In the genomic region with DNA sequence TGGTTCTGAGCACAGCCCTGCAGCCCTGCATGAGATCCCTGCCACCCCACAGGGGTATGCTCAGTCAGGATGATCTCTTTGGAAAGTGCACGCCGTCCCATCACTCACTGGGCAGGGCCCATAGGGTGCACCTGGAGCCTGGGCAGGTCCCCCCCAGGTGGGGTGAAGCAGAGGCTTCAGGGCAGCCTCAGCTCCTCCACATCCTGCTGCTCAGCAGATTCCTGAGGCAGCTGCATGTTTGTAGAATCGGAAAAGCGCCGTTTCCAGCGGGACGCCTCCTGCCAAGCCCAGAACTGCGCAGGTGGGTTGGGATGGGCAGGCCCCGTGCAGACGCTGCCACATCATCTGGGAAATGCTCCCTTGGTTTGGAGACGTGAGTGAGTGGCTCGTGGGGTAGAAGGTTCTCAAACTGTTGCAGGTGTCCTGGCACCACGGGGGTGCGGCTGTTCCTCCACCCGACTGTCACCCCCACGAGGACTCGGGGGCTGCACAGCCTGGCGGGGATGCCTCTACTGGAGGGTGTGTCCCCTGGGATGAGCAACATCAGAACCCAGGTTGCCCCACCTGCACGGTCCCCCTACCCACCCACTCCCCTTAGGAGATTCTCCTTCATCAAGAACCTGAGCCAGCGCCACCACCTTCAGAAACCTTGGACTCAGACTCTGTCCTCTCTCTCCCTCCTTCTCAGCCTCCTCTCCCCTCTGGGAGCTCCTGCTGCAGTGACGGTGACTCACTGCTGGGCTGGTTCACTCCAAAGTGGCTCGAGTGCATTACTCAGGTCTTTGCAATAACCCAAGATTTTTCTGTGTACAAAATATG, we compare ENCODE assay signal across 16 cellular contexts.
DNase-seq lines count a peak whose midpoint lies in the region; TF ChIP-seq lines count a peak whose summit lies in the region.
"Had no signal": no experiment of that assay in that cellular context is flagged by ENCODE, and none has a peak within 500 bp of the region (broad histone marks: within the 10 kb centered on the region; RNA-seq: fewer than 3 reads in every experiment).

No MANE protein-coding gene starts in this region.

- H2BK12ac ChIP-seq in mesenchymal stem cell (ENCODE audit: low read length in 2 of 2): no peak overlapping the region

- no peak overlapping the region for H2AK5ac ChIP-seq in mesenchymal stem cell (ENCODE audit: low read length, severe bottlenecking)

- H3K9me3 Mint-ChIP-seq in activated T-cell treated with anti-CD3 and anti-CD28 coated beads, Interleukin-2, amount 50 U/mL, for 24 hours: no peaks in the 10 kb centered on the region
- H3K9me3 Mint-ChIP-seq: memory B cell, nephron had no signal

- no peak overlapping the region for H3K9ac ChIP-seq in mesenchymal stem cell (ENCODE audit: low read length)
- no peak overlapping the region for H3K9ac ChIP-seq in SK-N-SH
- H3K9ac ChIP-seq: BLaER1 treated with 17β-estradiol and CSF1 and Interleukin-3, amounts not matched to agents 10 nM and 100 nM had no signal

- no peak for TF ChIP-seq CTCF in AG09309 (IDR thresholded peaks at IDR 0.05; ENCODE audit: control insufficient read depth, insufficient read depth, low read depth, low read length, missing control alignments)
- no peak for TF ChIP-seq CTCF in SK-N-SH (IDR thresholded peaks at IDR 0.05)

- TF ChIP-seq RAD21 in SK-N-SH (IDR thresholded peaks at IDR 0.05; ENCODE audit: low read length): no peak

- H3K4me3 ChIP-seq in AG09309 (ENCODE audit: control insufficient read depth, low read depth, low read length): no peak overlapping the region
- no peak overlapping the region for H3K4me3 ChIP-seq in mesenchymal stem cell (ENCODE audit: insufficient read depth in 1 of 2, low read depth in 1 of 2, low read length in 2 of 2)
- H3K4me3 ChIP-seq in SK-N-SH (ENCODE audit: low read depth in 2 of 2, low read length in 1 of 2): no peak overlapping the region
- H3K4me3 ChIP-seq: BLaER1 treated with 17β-estradiol and CSF1 and Interleukin-3, amounts not matched to agents 10 nM and 100 nM; body of pancreas had no signal

- H3K27me3 ChIP-seq in mesenchymal stem cell (ENCODE audit: control insufficient read depth in 1 of 2, insufficient read depth in 1 of 2, low read length in 2 of 2) (peaks cover 30 to 41% of the 10 kb centered on the region in 2 experiments), SK-N-SH (ENCODE audit: insufficient read depth) (no peaks in the 10 kb centered on the region)
- H3K27me3 ChIP-seq: body of pancreas had no signal

- no peak overlapping the region for H2BK5ac ChIP-seq in mesenchymal stem cell (ENCODE audit: low read depth, low read length, poor library complexity, severe bottlenecking)

- no peak overlapping the region for H3K23ac ChIP-seq in mesenchymal stem cell (ENCODE audit: low read length in 2 of 2)

- H3K36me3 ChIP-seq in mesenchymal stem cell (ENCODE audit: control insufficient read depth in 1 of 2, insufficient read depth in 2 of 2, low read depth in 1 of 2, low read length in 2 of 2) (no peaks in the 10 kb centered on the region), SK-N-SH (replicated peaks in 1 of 2; ENCODE audit: control insufficient read depth in 1 of 2, insufficient read depth in 2 of 2, low read length in 1 of 2) (no peaks in the 10 kb centered on the region)
- H3K36me3 ChIP-seq: BLaER1 treated with 17β-estradiol and CSF1 and Interleukin-3, amounts not matched to agents 10 nM and 100 nM had no signal

- no peaks in the 10 kb centered on the region for H3K79me2 ChIP-seq in SK-N-SH (ENCODE audit: insufficient read depth)

- H3K4me3 Mint-ChIP-seq in activated T-cell treated with anti-CD3 and anti-CD28 coated beads, Interleukin-2, amount 50 U/mL, for 24 hours: no peak overlapping the region
- H3K4me3 Mint-ChIP-seq: memory B cell, nephron had no signal

- H3K79me1 ChIP-seq in mesenchymal stem cell (replicated peaks; ENCODE audit: low read length, poor library complexity, severe bottlenecking): no peaks in the 10 kb centered on the region

- no peak overlapping the region for H4K91ac ChIP-seq in mesenchymal stem cell (ENCODE audit: low read length)

- no peak overlapping the region for H2AFZ ChIP-seq in mesenchymal stem cell (ENCODE audit: low read depth, low read length)
- H2AFZ ChIP-seq in SK-N-SH (ENCODE audit: low read depth): no peak overlapping the region

- no peak overlapping the region for H3K4ac ChIP-seq in mesenchymal stem cell (ENCODE audit: low read depth in 1 of 2, low read length in 2 of 2)

- no peak overlapping the region for H3K27ac Mint-ChIP-seq in activated T-cell treated with anti-CD3 and anti-CD28 coated beads, Interleukin-2, amount 50 U/mL, for 24 hours
- H3K27ac Mint-ChIP-seq: memory B cell, nephron had no signal

- no peak overlapping the region for H3K18ac ChIP-seq in mesenchymal stem cell (ENCODE audit: low read depth in 1 of 2, low read length in 2 of 2)

- no peaks in the 10 kb centered on the region for H3K36me3 Mint-ChIP-seq in activated T-cell treated with anti-CD3 and anti-CD28 coated beads, Interleukin-2, amount 50 U/mL, for 24 hours (ENCODE audit: low read depth)
- H3K36me3 Mint-ChIP-seq: memory B cell had no signal

- H3K9me3 ChIP-seq in mesenchymal stem cell (ENCODE audit: control insufficient read depth, low read length): no peaks in the 10 kb centered on the region
- H3K9me3 ChIP-seq in SK-N-SH: no peaks in the 10 kb centered on the region
- H3K9me3 ChIP-seq: body of pancreas had no signal

- no peak for TF ChIP-seq EP300 in SK-N-SH (IDR thresholded peaks at IDR 0.05; ENCODE audit: borderline replicate concordance in 1 of 2, low read depth in 1 of 2, low read length in 1 of 2)

- no peaks in the 10 kb centered on the region for H3K4me1 Mint-ChIP-seq in activated T-cell treated with anti-CD3 and anti-CD28 coated beads, Interleukin-2, amount 50 U/mL, for 24 hours (ENCODE audit: low read depth)
- H3K4me1 Mint-ChIP-seq: memory B cell had no signal

- peaks cover 7% of the 10 kb centered on the region for H3K27me3 Mint-ChIP-seq in activated T-cell treated with anti-CD3 and anti-CD28 coated beads, Interleukin-2, amount 50 U/mL, for 24 hours

- no peak overlapping the region for H2BK120ac ChIP-seq in mesenchymal stem cell (ENCODE audit: low read depth, low read length)

- H3K27ac ChIP-seq in mesenchymal stem cell (ENCODE audit: low read length, poor library complexity, severe bottlenecking) (no peak overlapping the region), SK-N-SH (ENCODE audit: low read depth in 2 of 2, low read length in 1 of 2) (no peak overlapping the region)
- H3K27ac ChIP-seq: BLaER1 treated with 17β-estradiol and CSF1 and Interleukin-3, amounts not matched to agents 10 nM and 100 nM; body of pancreas had no signal

- H2BK15ac ChIP-seq in mesenchymal stem cell (ENCODE audit: low read depth, poor library complexity, severe bottlenecking): no peak overlapping the region

- H4K20me1 ChIP-seq in SK-N-SH (ENCODE audit: insufficient read depth): no peaks in the 10 kb centered on the region

- POLR2A ChIA-PET in SK-N-SH (lab: Yijun Ruan, JAX): no interaction called here

- 84% methylated on average over 22 of the region's 22 CpGs for WGBS in mesenchymal stem cell
- 52% methylated on average over 9 of the region's 22 CpGs for WGBS in SK-N-SH (ENCODE audit: low lambda C conversion rate)

- H3F3A ChIP-seq in SK-N-SH (replicated peaks; ENCODE audit: insufficient read depth): no peaks in the 10 kb centered on the region

- no peaks in the 10 kb centered on the region for H3K9me2 ChIP-seq in SK-N-SH

- H3K4me1 ChIP-seq in mesenchymal stem cell (ENCODE audit: control insufficient read depth, insufficient read depth, low read depth, low read length) (peaks cover 13% of the 10 kb centered on the region), SK-N-SH (ENCODE audit: control insufficient read depth in 1 of 2, insufficient read depth in 2 of 2, low read depth in 1 of 2, low read length in 1 of 2) (no peaks in the 10 kb centered on the region)
- H3K4me1 ChIP-seq: body of pancreas had no signal

- CTCF ChIA-PET in SK-N-SH (lab: Yijun Ruan, JAX): no interaction called here

- no peak overlapping the region for H4K8ac ChIP-seq in mesenchymal stem cell (ENCODE audit: low read length)

- H3K14ac ChIP-seq in mesenchymal stem cell (ENCODE audit: low read length in 2 of 2): no peak overlapping the region

- DNase-seq in AG09309 (ENCODE audit: low read depth) (peak; percentile 10), HS-5 (ENCODE audit: low read depth) (peak; percentile 61), astrocyte of the hippocampus (ENCODE audit: low read depth, low spot score) (peak; percentile 86), mesenchymal stem cell (peak; percentile 63), SK-N-SH (no peak), NCI-H1930 (lab: John Stamatoyannopoulos, UW) (no peak), NCI-H1694 treated with DMSO at 0.1 percent for 48 hours (lab: John Stamatoyannopoulos, UW) (no peak)
- no peak for DNase-seq in activated T-cell treated with anti-CD3 and anti-CD28 coated beads, Interleukin-2, amount 50 U/mL, for 24 hours
- DNase-seq: body of pancreas; effector CD4-positive, alpha-beta T cell; NCI-H1092 treated with DMSO at 0.1 percent for 48 hours; NCI-H2227 treated with DMSO at 0.1 percent for 48 hours; stimulated activated CD4-positive, alpha-beta T cell treated with anti-CD3 and anti-CD28 coated beads, Interleukin-2, amount 100 ng/mL, for 48 hours had no signal

- no peak overlapping the region for H3K4me2 ChIP-seq in mesenchymal stem cell (ENCODE audit: low read length, poor library complexity, severe bottlenecking)
- H3K4me2 ChIP-seq in SK-N-SH: no peak overlapping the region

TF ChIP-seq in SK-N-SH, 30 proteins besides CTCF, POLR2A, EP300 and RAD21 (continues in another document):
- TF ChIP-seq MXI1 (IDR thresholded peaks at IDR 0.05; ENCODE audit: low read depth, low read length) (no peak), ZBTB33 (IDR thresholded peaks at IDR 0.05; ENCODE audit: borderline replicate concordance, low read depth) (no peak), RFX5 (IDR thresholded peaks at IDR 0.05; ENCODE audit: low read length) (no peak), SMC3 (IDR thresholded peaks at IDR 0.05; ENCODE audit: low read depth, low read length) (no peak), NFIC (IDR thresholded peaks at IDR 0.05; ENCODE audit: borderline replicate concordance) (no peak)

Comparison
In these comparisons a context has a peak if more than half of its experiments do, and no peak if none do; other contexts are left out.
1. DNase-seq: peak in AG09309 (single experiment), HS-5 (single experiment), astrocyte of the hippocampus (single experiment) and mesenchymal stem cell (single experiment); none in activated T-cell treated with anti-CD3 and anti-CD28 coated beads, Interleukin-2, amount 50 U/mL, for 24 hours (single experiment), SK-N-SH (single experiment), NCI-H1930 (0 of 2) and NCI-H1694 treated with DMSO at 0.1 percent for 48 hours (single experiment).